ENCODE assay signal across 8 cellular contexts in genomic region chr3:56802411-56802745, GRCh38. TPM values are rescaled to one million over a fixed set of nuclear protein-coding genes. Genes with fewer than 3 reads are reported as not detected.
DNase-seq lines count a peak whose midpoint lies in the region; ATAC-seq and TF ChIP-seq lines count a peak whose summit lies in the region.

No MANE protein-coding gene starts in this region.

- peak overlapping the region; percentile 85 for H2AFZ ChIP-seq in GM23248

- H3K9ac ChIP-seq in GM23248: peak overlapping the region; percentile 62; the same call in 1 of the 2 replicates

- peak overlapping the region; percentile 83 for H3K4me3 ChIP-seq in GM23248
- peak overlapping the region; percentile 55; the same call in 1 of the 2 replicates for H3K4me3 ChIP-seq in SJSA1
- peak overlapping the region; percentile 68 to 81 (median 73) for H3K4me3 ChIP-seq in esophagus muscularis mucosa
- peak overlapping the region; percentile 54 for H3K4me3 ChIP-seq in retinal pigment epithelial cell (ENCODE audit: low read length)
- H3K4me3 ChIP-seq in mucosa of descending colon: no peak overlapping the region

- no peak for TF ChIP-seq POLR2A in esophagus muscularis mucosa (IDR thresholded peaks at IDR 0.05; ENCODE audit: low read depth)

- in situ Hi-C loops in GM23248 (cut with MboI): no loop called here

- no peaks in the 10 kb centered on the region for H3F3A ChIP-seq in GM23248 (ENCODE audit: insufficient read depth)

- TF ChIP-seq CTCF in esophagus muscularis mucosa (IDR thresholded peaks at IDR 0.05) (no peak), retinal pigment epithelial cell (conservative IDR thresholded peaks at IDR 0.05; ENCODE audit: low read depth, low read length) (no peak), mucosa of descending colon (IDR thresholded peaks at IDR 0.05) (no peak)

- TF ChIP-seq EP300 in esophagus muscularis mucosa (IDR thresholded peaks at IDR 0.05): no peak

- H3K79me2 ChIP-seq in GM23248 (ENCODE audit: insufficient read depth): no peaks in the 10 kb centered on the region

- no peaks in the 10 kb centered on the region for H3K9me2 ChIP-seq in GM23248 (ENCODE audit: insufficient read depth)

- H3K4me1 ChIP-seq in GM23248 (ENCODE audit: insufficient read depth): no peaks in the 10 kb centered on the region
- H3K4me1 ChIP-seq in SJSA1 (replicated peaks): peaks cover 10% of the 10 kb centered on the region; the same call in 1 of the 2 replicates
- H3K4me1 ChIP-seq in esophagus muscularis mucosa: peaks cover 27 to 51% (median 45%) of the 10 kb centered on the region in 4 donors
- peaks cover 14% of the 10 kb centered on the region for H3K4me1 ChIP-seq in mucosa of descending colon (ENCODE audit: low read depth)

- intact Hi-C loops in esophagus muscularis mucosa (cut with DNase I): loop anchor here (2.0 to 10.0 kb wide), 2 partner anchors 100 to 272 kb away; no protein-coding TSS in a partner anchor
- intact Hi-C loops in mucosa of descending colon (cut with DNase I, micrococcal nuclease): loop anchor here (10.0 kb wide), 1 partner anchor 182 kb away; no protein-coding TSS in a partner anchor

- no peaks in the 10 kb centered on the region for H4K20me1 ChIP-seq in GM23248 (ENCODE audit: insufficient read depth)

- H3K27me3 ChIP-seq in GM23248 (replicated peaks; ENCODE audit: insufficient read depth) (no peaks in the 10 kb centered on the region), SJSA1 (replicated peaks) (no peaks in the 10 kb centered on the region), esophagus muscularis mucosa (no peaks in the 10 kb centered on the region)

- 31 to 46% methylated on average over 7 of the region's 7 CpGs for WGBS in GM23248 (ENCODE audit: low coverage in 1 of 2, low lambda C conversion rate in 2 of 2, missing lambda C conversion rate in 2 of 2), 2 experiments
- 61% methylated on average over 7 of the region's 7 CpGs for WGBS in esophagus muscularis mucosa

- H3K4me2 ChIP-seq in GM23248 (ENCODE audit: unreplicated experiment): peak overlapping the region; percentile 59

- H3K27ac ChIP-seq in GM23248 (no peak overlapping the region), SJSA1 (no peak overlapping the region), esophagus muscularis mucosa (replicated peaks in 1 of 4) (peak overlapping the region in 1 of 4 donors; percentile 71)

- ATAC-seq in GM21528 (IDR thresholded peaks at IDR 0.05; ENCODE audit: low FRiP score, unreplicated experiment): no peak
- ATAC-seq in GM21825 (IDR thresholded peaks at IDR 0.05; ENCODE audit: unreplicated experiment): no peak
- ATAC-seq in mucosa of descending colon: no peak

- no peak for DNase-seq in GM23248
- DNase-seq in SJSA1 (ENCODE audit: low read depth in 1 of 2, low spot score in 2 of 2): no peak
- no peak for DNase-seq in esophagus muscularis mucosa (ENCODE audit: extremely low spot score)
- DNase-seq in retinal pigment epithelial cell (ENCODE audit: low read depth): no peak
- DNase-seq in cerebellar cortex (ENCODE audit: low spot score): no peak
- DNase-seq in mucosa of descending colon: no peak

- H3K9me3 ChIP-seq in GM23248 (ENCODE audit: low read depth) (no peaks in the 10 kb centered on the region), SJSA1 (replicated peaks) (no peaks in the 10 kb centered on the region), esophagus muscularis mucosa (no peaks in the 10 kb centered on the region), mucosa of descending colon (no peaks in the 10 kb centered on the region)

- H3K36me3 ChIP-seq in GM23248 (ENCODE audit: low read depth): no peaks in the 10 kb centered on the region
- no peaks in the 10 kb centered on the region for H3K36me3 ChIP-seq in SJSA1
- H3K36me3 ChIP-seq in esophagus muscularis mucosa: no peaks in the 10 kb centered on the region
- no peaks in the 10 kb centered on the region for H3K36me3 ChIP-seq in mucosa of descending colon (ENCODE audit: low read depth)

RNA-seq across cellular contexts. Expression of gene ARHGEF3, which starts 0.6 kb away (rescaled TPM):
- total RNA-seq in GM23248 (2014; rRNA removed; shearing (Covaris generic)): 1.1 and 3.0 TPM in 2 replicates
- 2.6 and 3.0 TPM in 2 replicates for polyA plus RNA-seq in GM23248 (2016; fragmentation: Nextera tagmentation; extraction: Ambion mirVana)
- 1.8 and 2.2 TPM in 2 replicates for total RNA-seq in SJSA1 (2014; rRNA removed; shearing (Covaris generic))
- total RNA-seq in esophagus muscularis mucosa (10 to 100 TPM in 3 of 4 donors, 1 to 10 TPM in 1; 9.0 to 14.7 (median 11.7) TPM), mucosa of descending colon (10 to 100 TPM; 10.1 to 34.5 (median 15.5) TPM)
